17 cellular contexts compared by ENCODE assay signal in genomic region chrX:115428011-115428410, GRCh38.
A peak's percentile ranks its signal among the peaks of the same experiment; 100 is the strongest.
DNase-seq lines count a peak whose midpoint lies in the region; ATAC-seq and TF ChIP-seq lines count a peak whose summit lies in the region.
"Had no signal": no experiment of that assay in that cellular context is flagged by ENCODE, and none has a peak within 500 bp of the region (broad histone marks: within the 10 kb centered on the region; RNA-seq: fewer than 3 reads in every experiment).

No MANE protein-coding gene starts in this region.

- H3K27me3 Mint-ChIP-seq in GM23338 (ENCODE audit: insufficient read depth, low read depth, poor library complexity), result peaks cover 3% of the 10 kb centered on the region

- H4K20me1 ChIP-seq in GM23338 (replicated peaks; ENCODE audit: insufficient read depth), result no peaks in the 10 kb centered on the region
- H4K20me1 ChIP-seq in hepatocyte (ENCODE audit: insufficient read depth, poor library complexity, severe bottlenecking), result no peaks in the 10 kb centered on the region

- H3K4me1 ChIP-seq in GM23338 (ENCODE audit: insufficient read depth) (no peaks in the 10 kb centered on the region), hepatocyte (ENCODE audit: insufficient read depth) (no peaks in the 10 kb centered on the region), upper lobe of left lung (no peaks in the 10 kb centered on the region)

- DNase-seq in GM23338 (ENCODE audit: low spot score) (peak; percentile 1), NCI-H524 treated with DMSO at 0.1 percent for 48 hours (lab: John Stamatoyannopoulos, UW) (peak; percentile 67), fibroblast of gingiva (ENCODE audit: low read depth) (peak; percentile 1), NCI-H1436 (lab: John Stamatoyannopoulos, UW) (no peak), hepatocyte (ENCODE audit: low spot score) (no peak), upper lobe of left lung (no peak)
- DNase-seq: DMS153; GDM1; HCEC 1CT; KG1; NCI-H1417; NCI-H1930; NCI-H69; NK-92 treated with Interleukin-12 subunit alpha and Interleukin-12 subunit beta, amount 100 ng/mL, for 24 hours had no signal

- H3K27me3 ChIP-seq in GM23338 (ENCODE audit: insufficient read depth) (no peaks in the 10 kb centered on the region), hepatocyte (no peaks in the 10 kb centered on the region), upper lobe of left lung (no peaks in the 10 kb centered on the region)

- H3K4me2 ChIP-seq in GM23338, result no peak overlapping the region
- H3K4me2 ChIP-seq in hepatocyte, result no peak overlapping the region

- H3K36me3 Mint-ChIP-seq in GM23338 (ENCODE audit: low read depth), result no peaks in the 10 kb centered on the region
- H3K36me3 Mint-ChIP-seq: CD14-positive monocyte had no signal

- H3K9me3 Mint-ChIP-seq in GM23338, result peaks cover 3% of the 10 kb centered on the region

- H3K9me2 ChIP-seq in GM23338 (ENCODE audit: insufficient read depth), result no peaks in the 10 kb centered on the region
- no peaks in the 10 kb centered on the region for H3K9me2 ChIP-seq in hepatocyte (replicated peaks; ENCODE audit: insufficient read depth)

- WGBS in hepatocyte (ENCODE audit: low lambda C conversion rate, missing lambda C conversion rate), result 41% methylated on average over 2 of the region's 2 CpGs
- 53 to 100% methylated on average over 1 to 2 of the region's 2 CpGs for WGBS in upper lobe of left lung, 2 donors

- H3K27ac ChIP-seq in GM23338 (ENCODE audit: low read depth), result no peak overlapping the region
- H3K27ac ChIP-seq in hepatocyte, result no peak overlapping the region
- H3K27ac ChIP-seq in upper lobe of left lung, result no peak overlapping the region

- TF ChIP-seq CTCF in GM23338 (conservative IDR thresholded peaks at IDR 0.05; ENCODE audit: low read depth in 2 of 2), result peak in 1 of 2 experiments; percentile 15; a peak in 1 of 4 replicates
- no peak for TF ChIP-seq CTCF in hepatocyte (IDR thresholded peaks at IDR 0.05; ENCODE audit: poor library complexity)
- TF ChIP-seq CTCF in upper lobe of left lung (IDR thresholded peaks at IDR 0.05), result no peak

- no peak overlapping the region for H3K4me3 ChIP-seq in GM23338
- no peak overlapping the region for H3K4me3 ChIP-seq in hepatocyte
- no peak overlapping the region for H3K4me3 ChIP-seq in upper lobe of left lung

- no peak overlapping the region for H3K27ac Mint-ChIP-seq in GM23338
- H3K27ac Mint-ChIP-seq: CD14-positive monocyte had no signal

- H3K4me1 Mint-ChIP-seq in GM23338, result no peaks in the 10 kb centered on the region; the same call in 2 of the 3 replicates
- H3K4me1 Mint-ChIP-seq: CD14-positive monocyte had no signal

- TF ChIP-seq EP300 in upper lobe of left lung (IDR thresholded peaks at IDR 0.05), result no peak

- no peak for ATAC-seq in GM23338
- no peak for ATAC-seq in HG02571 (IDR thresholded peaks at IDR 0.05; ENCODE audit: unreplicated experiment)
- no peak for ATAC-seq in upper lobe of left lung (ENCODE audit: low FRiP score in 2 of 2)
- ATAC-seq: Right ventricle myocardium inferior had no signal

- H3K79me2 ChIP-seq in GM23338 (replicated peaks; ENCODE audit: insufficient read depth), result no peaks in the 10 kb centered on the region
- H3K79me2 ChIP-seq in hepatocyte, result no peaks in the 10 kb centered on the region

- no peaks in the 10 kb centered on the region for H3K36me3 ChIP-seq in GM23338 (ENCODE audit: insufficient read depth)
- H3K36me3 ChIP-seq in hepatocyte (replicated peaks; ENCODE audit: insufficient read depth, low read depth), result no peaks in the 10 kb centered on the region
- no peaks in the 10 kb centered on the region for H3K36me3 ChIP-seq in upper lobe of left lung

- H3F3A ChIP-seq in GM23338 (replicated peaks; ENCODE audit: low read depth), result no peaks in the 10 kb centered on the region

- H3K9me3 ChIP-seq in hepatocyte (ENCODE audit: low read depth) (no peaks in the 10 kb centered on the region), upper lobe of left lung (peaks cover 0 to 6% (median 0%) of the 10 kb centered on the region in 4 donors)

- no peak overlapping the region for H3K4me3 Mint-ChIP-seq in GM23338
- H3K4me3 Mint-ChIP-seq: CD14-positive monocyte had no signal

- H2AFZ ChIP-seq in GM23338 (no peak overlapping the region), hepatocyte (no peak overlapping the region)

- no peak for TF ChIP-seq POLR2A in upper lobe of left lung (IDR thresholded peaks at IDR 0.05)

TF ChIP-seq in GM23338, 12 proteins besides CTCF, POLR2A, EP300 and RAD21:
- TF ChIP-seq EZH2phosphoT487 (IDR thresholded peaks at IDR 0.05; ENCODE audit: unreplicated experiment) (no peak), STAT1 (IDR thresholded peaks at IDR 0.05; ENCODE audit: unreplicated experiment) (no peak), CREB1 (CRISPR knock-in tag; IDR thresholded peaks at IDR 0.05; ENCODE audit: low read depth) (no peak), ZNF462 (CRISPR knock-in tag; IDR thresholded peaks at IDR 0.05) (no peak), ZNF331 (CRISPR knock-in tag; IDR thresholded peaks at IDR 0.05; ENCODE audit: low read depth) (no peak)
TF ChIP-seq in GM23338: peak in this region for 0.

Comparison
In these comparisons a context has a peak if more than half of its experiments do, and no peak if none do; other contexts are left out.
1. DNase-seq: peak in GM23338 (single experiment), NCI-H524 treated with DMSO at 0.1 percent for 48 hours (single experiment) and fibroblast of gingiva (single experiment); none in NCI-H1436 (single experiment), hepatocyte (single experiment) and upper lobe of left lung (0 of 2).